ENCODE assay signal across 18 cellular contexts in genomic region chr2:159071190-159071915, GRCh38.
DNase-seq lines count a peak whose midpoint lies in the region; ATAC-seq, FAIRE-seq and TF ChIP-seq lines count a peak whose summit lies in the region.
"Had no signal": no experiment of that assay in that cellular context is flagged by ENCODE, and none has a peak within 500 bp of the region (broad histone marks: within the 10 kb centered on the region; RNA-seq: fewer than 3 reads in every experiment).

No MANE protein-coding gene starts in this region.

- no peaks in the 10 kb centered on the region for H3K27me3 ChIP-seq in smooth muscle cell (ENCODE audit: low read depth)
- H3K27me3 ChIP-seq: BLaER1 treated with 17β-estradiol and CSF1 and Interleukin-3, amounts not matched to agents 10 nM and 100 nM; esophagus squamous epithelium; neutrophil had no signal

- H3K4me1 ChIP-seq in smooth muscle cell (ENCODE audit: low read depth) = peaks cover 17% of the 10 kb centered on the region
- H3K4me1 ChIP-seq: BLaER1 treated with 17β-estradiol and CSF1 and Interleukin-3, amounts not matched to agents 10 nM and 100 nM had no signal

- H3K4me2 ChIP-seq in smooth muscle cell = peak overlapping the region; percentile 19
- H3K4me2 ChIP-seq: BLaER1 treated with 17β-estradiol and CSF1 and Interleukin-3, amounts not matched to agents 10 nM and 100 nM had no signal

- no peak for FAIRE-seq in frontal cortex (lab: Jason Lieb, UNC)
- FAIRE-seq: GM12891 had no signal

- no peaks in the 10 kb centered on the region for H3K9me3 ChIP-seq in smooth muscle cell (replicated peaks; ENCODE audit: low read depth)
- H3K9me3 ChIP-seq: BLaER1 treated with 17β-estradiol and CSF1 and Interleukin-3, amounts not matched to agents 10 nM and 100 nM; esophagus squamous epithelium; neutrophil had no signal

- in situ Hi-C loops in astrocyte of the cerebellum (cut with HindIII; ENCODE audit: low sequenced_read_pairs) = no loop called here

- H3K36me3 ChIP-seq in smooth muscle cell (ENCODE audit: low read depth) = no peaks in the 10 kb centered on the region
- H3K36me3 ChIP-seq: BLaER1 treated with 17β-estradiol and CSF1 and Interleukin-3, amounts not matched to agents 10 nM and 100 nM; esophagus squamous epithelium; neutrophil had no signal

- peak overlapping the region; percentile 65 for H3K9ac ChIP-seq in smooth muscle cell (ENCODE audit: low read depth)
- H3K9ac ChIP-seq: BLaER1 treated with 17β-estradiol and CSF1 and Interleukin-3, amounts not matched to agents 10 nM and 100 nM had no signal

- H2AFZ ChIP-seq in smooth muscle cell (ENCODE audit: low read depth) = no peak overlapping the region

- peak; percentile 82 for DNase-seq in EH (ENCODE audit: low read depth)
- peak; percentile 65 for DNase-seq in astrocyte of the cerebellum (ENCODE audit: low read depth)
- peak; percentile 52 for DNase-seq in fibroblast of villous mesenchyme (ENCODE audit: low read depth)
- no peak for DNase-seq in smooth muscle cell (lab: John Stamatoyannopoulos, UW; ENCODE audit: unreplicated experiment)
- no peak for DNase-seq in DMS153 (lab: John Stamatoyannopoulos, UW)
- DNase-seq in globus pallidus (ENCODE audit: low spot score) = no peak
- DNase-seq in frontal cortex (ENCODE audit: low spot score in 2 of 2) = no peak
- DNase-seq: activated CD4-positive, CD25-positive, alpha-beta regulatory T cell; activated naive CD4-positive, alpha-beta T cell; esophagus squamous epithelium; NCI-H1417 treated with DMSO at 0.1 percent for 48 hours; stimulated activated naive CD4-positive, alpha-beta T cell had no signal

- no peak overlapping the region for H3K4me3 ChIP-seq in astrocyte of the cerebellum (ENCODE audit: low read depth, low read length)
- no peak overlapping the region for H3K4me3 ChIP-seq in fibroblast of villous mesenchyme (ENCODE audit: low read depth, low read length)
- H3K4me3 ChIP-seq in smooth muscle cell = no peak overlapping the region
- H3K4me3 ChIP-seq: BLaER1 treated with 17β-estradiol and CSF1 and Interleukin-3, amounts not matched to agents 10 nM and 100 nM; esophagus squamous epithelium; skin epidermis had no signal

- H3F3A ChIP-seq in smooth muscle cell (ENCODE audit: low read depth) = peaks cover 4% of the 10 kb centered on the region

- peak overlapping the region; percentile 76 for H3K27ac ChIP-seq in smooth muscle cell (ENCODE audit: low read depth)
- H3K27ac ChIP-seq: BLaER1 treated with 17β-estradiol and CSF1 and Interleukin-3, amounts not matched to agents 10 nM and 100 nM; neutrophil had no signal

- 17% methylated on average over 2 of the region's 2 CpGs for WGBS in smooth muscle cell (ENCODE audit: low lambda C conversion rate)

- ATAC-seq in HG03469 (IDR thresholded peaks at IDR 0.05; ENCODE audit: unreplicated experiment) = no peak
- ATAC-seq: HCT116 had no signal

- peaks cover 4% of the 10 kb centered on the region for H4K20me1 ChIP-seq in smooth muscle cell (ENCODE audit: low read depth)
- H4K20me1 ChIP-seq: BLaER1 treated with 17β-estradiol and CSF1 and Interleukin-3, amounts not matched to agents 10 nM and 100 nM had no signal

- H3K79me2 ChIP-seq in smooth muscle cell (ENCODE audit: low read depth) = peaks cover 11% of the 10 kb centered on the region

- TF ChIP-seq CTCF in astrocyte of the cerebellum (IDR thresholded peaks at IDR 0.05; ENCODE audit: low read depth, low read length, missing control alignments) = no peak
- TF ChIP-seq CTCF in fibroblast of villous mesenchyme (IDR thresholded peaks at IDR 0.05; ENCODE audit: insufficient read depth, low read depth, low read length) = no peak
- TF ChIP-seq CTCF in smooth muscle cell (IDR thresholded peaks at IDR 0.05; ENCODE audit: borderline replicate concordance, insufficient read depth, poor library complexity, severe bottlenecking) = peak; percentile 9

Comparison
In these comparisons a context has a peak if more than half of its experiments do, and no peak if none do; other contexts are left out.
1. DNase-seq: peak in EH (single experiment), astrocyte of the cerebellum (single experiment) and fibroblast of villous mesenchyme (single experiment); none in smooth muscle cell (single experiment), DMS153 (single experiment), globus pallidus (single experiment) and frontal cortex (0 of 2).